In genomic region chr4:150746156-150746555, GRCh38 we compare ENCODE assay signal across 21 cellular contexts.
DNase-seq lines count a peak whose midpoint lies in the region; ATAC-seq and TF ChIP-seq lines count a peak whose summit lies in the region.
"Had no signal": no experiment of that assay in that cellular context is flagged by ENCODE, and none has a peak within 500 bp of the region (broad histone marks: within the 10 kb centered on the region; RNA-seq: fewer than 3 reads in every experiment).

No MANE protein-coding gene starts in this region.

- no peak overlapping the region for H2BK12ac ChIP-seq in mesenchymal stem cell (ENCODE audit: low read length in 2 of 2)

- H3K14ac ChIP-seq in mesenchymal stem cell (ENCODE audit: low read length in 2 of 2), result no peak overlapping the region

- no peaks in the 10 kb centered on the region for H3K4me1 Mint-ChIP-seq in GM23338
- peaks cover 4 to 14% of the 10 kb centered on the region in 2 donors for H3K4me1 Mint-ChIP-seq in immature natural killer cell

- no peak overlapping the region for H2BK120ac ChIP-seq in mesenchymal stem cell (ENCODE audit: low read depth, low read length)

- peaks cover under 1% of the 10 kb centered on the region for H3K9me3 ChIP-seq in mesenchymal stem cell (ENCODE audit: control insufficient read depth, low read length)

- H3K36me3 ChIP-seq in mesenchymal stem cell (ENCODE audit: control insufficient read depth in 1 of 2, insufficient read depth in 2 of 2, low read depth in 1 of 2, low read length in 2 of 2) (no peaks in the 10 kb centered on the region), GM23338 (ENCODE audit: insufficient read depth) (no peaks in the 10 kb centered on the region)
- H3K36me3 ChIP-seq: ascending aorta, left lung had no signal

- no peaks in the 10 kb centered on the region for H3K27me3 ChIP-seq in mesenchymal stem cell (ENCODE audit: control insufficient read depth in 1 of 2, insufficient read depth in 1 of 2, low read length in 2 of 2)
- H3K27me3 ChIP-seq in GM23338 (ENCODE audit: insufficient read depth), result no peaks in the 10 kb centered on the region
- H3K27me3 ChIP-seq: ascending aorta, left lung had no signal

- no peak overlapping the region for H3K18ac ChIP-seq in mesenchymal stem cell (ENCODE audit: low read depth in 1 of 2, low read length in 2 of 2)

- ATAC-seq in GM23338, result no peak
- ATAC-seq: esophagus mucosa, left lung had no signal

- H3K9ac ChIP-seq in mesenchymal stem cell (ENCODE audit: low read length), result no peak overlapping the region
- H3K9ac ChIP-seq: KMS-11 had no signal

- H3K4me1 ChIP-seq in mesenchymal stem cell (ENCODE audit: control insufficient read depth, insufficient read depth, low read depth, low read length) (peaks cover 3% of the 10 kb centered on the region), GM23338 (ENCODE audit: insufficient read depth) (no peaks in the 10 kb centered on the region)
- H3K4me1 ChIP-seq: ascending aorta, left lung had no signal

- H3K79me2 ChIP-seq in GM23338 (replicated peaks; ENCODE audit: insufficient read depth), result no peaks in the 10 kb centered on the region

- H3K23ac ChIP-seq in mesenchymal stem cell (ENCODE audit: low read length in 2 of 2), result no peak overlapping the region

- TF ChIP-seq CTCF in GM23338 (conservative IDR thresholded peaks at IDR 0.05; ENCODE audit: low read depth in 2 of 2), result no peak

- no peaks in the 10 kb centered on the region for H3K9me3 Mint-ChIP-seq in GM23338
- H3K9me3 Mint-ChIP-seq in immature natural killer cell, result no peaks in the 10 kb centered on the region

- H3K27me3 Mint-ChIP-seq in GM23338 (ENCODE audit: insufficient read depth, low read depth, poor library complexity), result no peaks in the 10 kb centered on the region
- peaks cover 0 to 2% (median 0%) of the 10 kb centered on the region in 3 donors for H3K27me3 Mint-ChIP-seq in immature natural killer cell (ENCODE audit: low read depth in 3 of 3)

- H3K27ac ChIP-seq in mesenchymal stem cell (ENCODE audit: low read length, poor library complexity, severe bottlenecking) (no peak overlapping the region), GM23338 (ENCODE audit: low read depth) (no peak overlapping the region)
- H3K27ac ChIP-seq: ascending aorta, KMS-11, left lung, PC-9, SK-N-MC had no signal

- no peak overlapping the region for H3K4me3 Mint-ChIP-seq in GM23338
- H3K4me3 Mint-ChIP-seq in immature natural killer cell, result no peak overlapping the region

- H3K79me1 ChIP-seq in mesenchymal stem cell (replicated peaks; ENCODE audit: low read length, poor library complexity, severe bottlenecking), result peaks cover 6% of the 10 kb centered on the region

- no peak overlapping the region for H4K8ac ChIP-seq in mesenchymal stem cell (ENCODE audit: low read length)

- 71% methylated on average over 4 of the region's 4 CpGs for WGBS in mesenchymal stem cell

- H3K27ac Mint-ChIP-seq in GM23338 (no peak overlapping the region), immature natural killer cell (no peak overlapping the region)

- peak; percentile 76 for DNase-seq in EH (ENCODE audit: low read depth)
- DNase-seq in RPMI7951 (ENCODE audit: low read depth), result peak; percentile 24
- peak; percentile 37 for DNase-seq in dermis blood vessel endothelial cell
- peak; percentile 16 for DNase-seq in mesenchymal stem cell
- DNase-seq in activated gamma-delta T cell treated with Interleukin-2 at 50 U/mL for 16 hours, result no peak
- no peak for DNase-seq in GM23338 (ENCODE audit: low spot score)
- no peak for DNase-seq in immature natural killer cell
- DNase-seq in NCI-H1694 (lab: John Stamatoyannopoulos, UW), result no peak
- DNase-seq: activated CD4-positive, alpha-beta T cell treated with anti-CD3 and anti-CD28 coated beads for 4 hours; activated effector memory CD4-positive, alpha-beta T cell treated with anti-CD3 and anti-CD28 coated beads, Interleukin-2, amount 50 U/mL, for 16 hours; AML-193; Calu3; left lung; NCI-H1105 treated with DMSO at 0.1 percent for 48 hours; NCI-H82; PC-9; stimulated activated CD4-positive, alpha-beta T cell treated with anti-CD3 and anti-CD28 coated beads, Interleukin-4, amount 100 ng/mL, for 1 hour had no signal

- no peak overlapping the region for H2BK5ac ChIP-seq in mesenchymal stem cell (ENCODE audit: low read depth, low read length, poor library complexity, severe bottlenecking)

- H3K9me2 ChIP-seq in GM23338 (ENCODE audit: insufficient read depth), result no peaks in the 10 kb centered on the region

- no peaks in the 10 kb centered on the region for H3F3A ChIP-seq in GM23338 (replicated peaks; ENCODE audit: low read depth)

- H3K4ac ChIP-seq in mesenchymal stem cell (ENCODE audit: low read depth in 1 of 2, low read length in 2 of 2), result no peak overlapping the region

- no peak overlapping the region for H2BK15ac ChIP-seq in mesenchymal stem cell (ENCODE audit: low read depth, poor library complexity, severe bottlenecking)

- H3K36me3 Mint-ChIP-seq in GM23338 (ENCODE audit: low read depth) (no peaks in the 10 kb centered on the region), immature natural killer cell (peaks cover 5 to 11% (median 10%) of the 10 kb centered on the region in 3 donors)

- no peak overlapping the region for H4K91ac ChIP-seq in mesenchymal stem cell (ENCODE audit: low read length)

- no peak overlapping the region for H2AK5ac ChIP-seq in mesenchymal stem cell (ENCODE audit: low read length, severe bottlenecking)

- H3K4me3 ChIP-seq in mesenchymal stem cell (ENCODE audit: insufficient read depth in 1 of 2, low read depth in 1 of 2, low read length in 2 of 2), result no peak overlapping the region
- no peak overlapping the region for H3K4me3 ChIP-seq in GM23338
- H3K4me3 ChIP-seq: ascending aorta, left lung, PC-9, SK-N-MC had no signal

- no peaks in the 10 kb centered on the region for H4K20me1 ChIP-seq in GM23338 (replicated peaks; ENCODE audit: insufficient read depth)

- H2AFZ ChIP-seq in mesenchymal stem cell (ENCODE audit: low read depth, low read length), result no peak overlapping the region
- no peak overlapping the region for H2AFZ ChIP-seq in GM23338
- H2AFZ ChIP-seq: PC-9 had no signal

- H3K4me2 ChIP-seq in mesenchymal stem cell (ENCODE audit: low read length, poor library complexity, severe bottlenecking), result no peak overlapping the region
- H3K4me2 ChIP-seq in GM23338, result no peak overlapping the region
- H3K4me2 ChIP-seq: KMS-11, PC-9 had no signal

TF ChIP-seq in GM23338, 12 proteins besides CTCF, POLR2A, EP300 and RAD21:
- no peak for TF ChIP-seq STAT1 (IDR thresholded peaks at IDR 0.05; ENCODE audit: unreplicated experiment)
- no peak for TF ChIP-seq ETS1 (IDR thresholded peaks at IDR 0.05)
- TF ChIP-seq EZH2 (IDR thresholded peaks at IDR 0.05; ENCODE audit: low read depth, unreplicated experiment), result no peak
- no peak for TF ChIP-seq EZH2phosphoT487 (IDR thresholded peaks at IDR 0.05; ENCODE audit: unreplicated experiment)
- TF ChIP-seq NANOG (IDR thresholded peaks at IDR 0.05; ENCODE audit: borderline replicate concordance), result no peak
- no peak for TF ChIP-seq ZNF331 (CRISPR knock-in tag; IDR thresholded peaks at IDR 0.05; ENCODE audit: low read depth)
- TF ChIP-seq ZNF114 (CRISPR knock-in tag; IDR thresholded peaks at IDR 0.05), result no peak
- no peak for TF ChIP-seq REST (IDR thresholded peaks at IDR 0.05; ENCODE audit: unreplicated experiment)
- no peak for TF ChIP-seq CREB1 (CRISPR knock-in tag; IDR thresholded peaks at IDR 0.05; ENCODE audit: low read depth)
- TF ChIP-seq POLR2AphosphoS5 (IDR thresholded peaks at IDR 0.05; ENCODE audit: low read depth), result no peak

Comparison
In these comparisons a context has a peak if more than half of its experiments do, and no peak if none do; other contexts are left out.
1. DNase-seq: peak in EH (single experiment), RPMI7951 (single experiment), dermis blood vessel endothelial cell (single experiment) and mesenchymal stem cell (single experiment); none in activated gamma-delta T cell treated with Interleukin-2 at 50 U/mL for 16 hours (single experiment), GM23338 (single experiment), immature natural killer cell (0 of 3) and NCI-H1694 (single experiment).